Comparison of ENCODE assay signal across 24 cellular contexts in genomic region chr7:155984609-155985405, GRCh38.
"Had no signal": no experiment of that assay in that cellular context is flagged by ENCODE, and none has a peak within 500 bp of the region (broad histone marks: within the 10 kb centered on the region; RNA-seq: fewer than 3 reads in every experiment).

No MANE protein-coding gene starts in this region.

- H3K4me3 ChIP-seq: esophagus muscularis mucosa, hepatocyte, ovary, psoas muscle, right atrium auricular region, tibial artery, uterus had no signal

- H3K27ac Mint-ChIP-seq: activated CD8-positive, alpha-beta T cell treated with anti-CD3 and anti-CD28 coated beads for 36 hours; activated naive CD4-positive, alpha-beta T cell treated with anti-CD3 and anti-CD28 coated beads, Interleukin-2, amount 10 ng/mL, durations not matched to agents 7 days and 5 days; activated naive CD8-positive, alpha-beta T cell treated with anti-CD3 and anti-CD28 coated beads, Interleukin-2, amount 50 U/mL, for 24 hours; activated T-cell treated with anti-CD3 and anti-CD28 coated beads, Interleukin-2, amount 50 U/mL, for 72 hours; brain; effector memory CD8-positive, alpha-beta T cell; immature natural killer cell; natural killer cell treated with Interleukin-12 subunit alpha and Interleukin-12 subunit beta and Interleukin-15 and Interleukin-18, amount 100 ng/mL, for 72 hours had no signal

- H3K4me1 Mint-ChIP-seq: immature natural killer cell had no signal

- H3K4me1 ChIP-seq: esophagus muscularis mucosa, psoas muscle, right atrium auricular region, tibial artery, uterus had no signal

- H3K9me3 Mint-ChIP-seq: activated CD8-positive, alpha-beta T cell treated with anti-CD3 and anti-CD28 coated beads for 36 hours had no signal

- ATAC-seq: activated CD8-positive, alpha-beta T cell treated with anti-CD3 and anti-CD28 coated beads for 36 hours; activated naive CD8-positive, alpha-beta T cell treated with anti-CD3 and anti-CD28 coated beads, Interleukin-2, amount 50 U/mL, for 24 hours; activated T-cell treated with anti-CD3 and anti-CD28 coated beads, Interleukin-2, amount 50 U/mL, for 72 hours; effector memory CD8-positive, alpha-beta T cell; natural killer cell treated with Interleukin-12 subunit alpha and Interleukin-12 subunit beta and Interleukin-15 and Interleukin-18, amount 100 ng/mL, for 72 hours; psoas muscle; stimulated activated naive CD8-positive, alpha-beta T cell treated with anti-CD3 and anti-CD28 coated beads, Interleukin-15, Interleukin-2, amounts not matched to agents 100 U/mL and 50 U/mL, for 24 hours had no signal

- DNase-seq: activated CD4-positive, alpha-beta T cell treated with anti-CD3 and anti-CD28 coated beads for 48 hours; activated CD8-positive, alpha-beta T cell treated with anti-CD3 and anti-CD28 coated beads for 36 hours; activated effector memory CD4-positive, alpha-beta T cell treated with Interleukin-2 at 50 U/mL for 16 hours; activated naive CD4-positive, alpha-beta T cell treated with anti-CD3 and anti-CD28 coated beads, Interleukin-2, amount 10 ng/mL, durations not matched to agents 7 days and 5 days; activated naive CD8-positive, alpha-beta T cell treated with anti-CD3 and anti-CD28 coated beads, Interleukin-2, amount 50 U/mL, for 24 hours; activated T-cell treated with anti-CD3 and anti-CD28 coated beads, Interleukin-2, amount 50 U/mL, for 72 hours; caudate nucleus; effector memory CD8-positive, alpha-beta T cell; glutamatergic neuron; immature natural killer cell; psoas muscle; stimulated activated CD4-positive, alpha-beta T cell treated with anti-CD3 and anti-CD28 coated beads, Interleukin-12 subunit alpha, Interleukin-12 subunit beta, amount 100 ng/mL, for 4 hours; stimulated activated CD4-positive, alpha-beta T cell treated with anti-CD3 and anti-CD28 coated beads, Interleukin-4, amount 100 ng/mL, for 4 hours; stimulated activated naive CD8-positive, alpha-beta T cell treated with anti-CD3 and anti-CD28 coated beads, Interleukin-15, Interleukin-2, amounts not matched to agents 100 U/mL and 50 U/mL, for 24 hours; substantia nigra; uterus had no signal

- H3K36me3 Mint-ChIP-seq: activated naive CD4-positive, alpha-beta T cell treated with anti-CD3 and anti-CD28 coated beads, Interleukin-2, amount 10 ng/mL, durations not matched to agents 7 days and 5 days; brain; immature natural killer cell; natural killer cell treated with Interleukin-12 subunit alpha and Interleukin-12 subunit beta and Interleukin-15 and Interleukin-18, amount 100 ng/mL, for 72 hours had no signal

- H3K4me3 Mint-ChIP-seq: activated CD8-positive, alpha-beta T cell treated with anti-CD3 and anti-CD28 coated beads for 36 hours; activated naive CD4-positive, alpha-beta T cell treated with anti-CD3 and anti-CD28 coated beads, Interleukin-2, amount 10 ng/mL, durations not matched to agents 7 days and 5 days; activated naive CD8-positive, alpha-beta T cell treated with anti-CD3 and anti-CD28 coated beads, Interleukin-2, amount 50 U/mL, for 24 hours; activated T-cell treated with anti-CD3 and anti-CD28 coated beads, Interleukin-2, amount 50 U/mL, for 72 hours; brain; effector memory CD8-positive, alpha-beta T cell; immature natural killer cell; natural killer cell treated with Interleukin-12 subunit alpha and Interleukin-12 subunit beta and Interleukin-15 and Interleukin-18, amount 100 ng/mL, for 72 hours had no signal

- H3K27ac ChIP-seq: esophagus muscularis mucosa, hepatocyte, neutrophil, ovary, psoas muscle, right atrium auricular region, tibial artery, uterus had no signal

- H3K9me3 ChIP-seq: esophagus muscularis mucosa, neutrophil, ovary, psoas muscle, right atrium auricular region, uterus had no signal

- H3K36me3 ChIP-seq: esophagus muscularis mucosa, neutrophil, ovary, right atrium auricular region, tibial artery, uterus had no signal

- H3K27me3 ChIP-seq: hepatocyte, neutrophil, ovary, right atrium auricular region, tibial artery, uterus had no signal
